17 cellular contexts compared by ENCODE assay signal in the genomic region with DNA sequence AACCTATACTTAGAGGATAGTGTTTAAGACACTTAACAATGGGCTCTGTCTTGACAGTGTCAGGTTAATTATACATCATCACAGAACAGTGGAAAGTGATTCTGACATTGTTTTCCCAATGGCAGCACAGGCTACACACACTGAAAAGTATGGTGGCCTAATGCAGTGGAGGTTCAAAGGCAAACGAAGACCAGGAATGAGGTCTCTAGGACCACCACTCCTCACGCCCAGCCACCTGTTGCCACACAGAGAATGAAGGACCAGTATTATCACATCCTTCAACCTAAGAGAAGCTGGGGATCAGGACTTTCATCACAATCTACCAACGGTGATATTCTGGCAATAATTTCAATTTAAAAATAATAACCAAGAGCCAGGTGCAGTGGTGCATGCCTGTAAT.
"Had no signal": no experiment of that assay in that cellular context is flagged by ENCODE, and none has a peak within 500 bp of the region (broad histone marks: within the 10 kb centered on the region; RNA-seq: fewer than 3 reads in every experiment).

No MANE protein-coding gene starts in this region.

- DNase-seq: KBM-7, MV-4-11, NCI-H1048, NCI-H1105, NCI-H1436, NCI-H187, NCI-H2029, NCI-H2081 treated with DMSO at 0.1 percent for 48 hours, NCI-H2171, NCI-H524, NCI-H526 treated with DMSO at 0.1 percent for 48 hours, NCI-H774, Right ventricle myocardium superior, RPMI8226, SIG-M5 had no signal

- H3K4me1 ChIP-seq: SJSA1 had no signal

- H3K27ac ChIP-seq: SJSA1, SK-N-MC had no signal

- H3K4me3 ChIP-seq: SJSA1, SK-N-MC had no signal

- H3K27me3 ChIP-seq: SJSA1 had no signal

- H3K9me3 ChIP-seq: SJSA1 had no signal
